8 cellular contexts compared by ENCODE assay signal in the genomic region with DNA sequence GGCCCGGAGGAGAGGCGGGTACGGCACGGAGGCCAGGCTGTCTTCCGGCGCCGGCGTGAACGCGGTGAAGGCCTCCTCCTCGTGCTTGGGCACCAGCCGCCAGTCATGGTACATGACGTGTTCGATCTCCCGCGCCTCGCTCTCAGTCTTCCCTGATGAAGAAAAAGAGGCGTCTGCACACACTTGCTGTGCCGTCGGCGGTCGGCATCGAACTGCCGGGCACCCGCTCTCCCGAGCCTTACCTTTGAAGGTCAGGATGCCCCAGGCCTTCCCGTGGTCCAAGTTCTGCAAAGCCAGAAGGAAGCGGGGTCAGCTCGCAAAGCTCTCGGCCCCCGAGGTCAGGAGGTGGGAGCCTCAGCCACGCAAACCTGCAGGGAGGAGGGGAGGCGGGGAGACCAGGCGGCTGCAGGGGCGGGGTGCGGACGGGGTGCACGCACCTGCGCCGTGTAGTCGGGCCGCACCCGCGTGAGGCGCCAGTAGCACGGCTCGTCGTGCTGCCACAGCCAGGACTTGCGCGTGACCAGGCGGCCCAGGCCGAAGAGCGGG. TPM values are rescaled to one million over a fixed set of nuclear protein-coding genes. Genes with fewer than 3 reads are reported as not detected.
DNase-seq lines count a peak whose midpoint lies in the region; ATAC-seq and TF ChIP-seq lines count a peak whose summit lies in the region.

A gene with protein sequence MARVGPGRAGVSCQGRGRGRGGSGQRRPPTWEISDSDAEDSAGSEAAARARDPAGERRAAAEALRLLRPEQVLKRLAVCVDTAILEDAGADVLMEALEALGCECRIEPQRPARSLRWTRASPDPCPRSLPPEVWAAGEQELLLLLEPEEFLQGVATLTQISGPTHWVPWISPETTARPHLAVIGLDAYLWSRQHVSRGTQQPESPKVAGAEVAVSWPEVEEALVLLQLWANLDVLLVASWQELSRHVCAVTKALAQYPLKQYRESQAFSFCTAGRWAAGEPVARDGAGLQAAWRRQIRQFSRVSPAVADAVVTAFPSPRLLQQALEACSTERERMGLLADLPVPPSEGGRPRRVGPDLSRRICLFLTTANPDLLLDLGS (plus strand): TSS at position 449 of the 546 bp plus-strand sequence. CDS start 418 bp downstream, outside the sequence.

- peak within 1 kb of the TSS; percentile 76 for H3K4ac ChIP-seq in trophoblast cell (ENCODE audit: low read depth, low read length)

- no peaks in the 10 kb centered on the region for H3K27me3 Mint-ChIP-seq in activated T-cell treated with anti-CD3 and anti-CD28 coated beads, Interleukin-2, amount 50 U/mL, for 72 hours (ENCODE audit: low read depth)

- H3K36me3 ChIP-seq in trophoblast cell (ENCODE audit: control insufficient read depth in 1 of 2, insufficient read depth in 2 of 2, low read length in 2 of 2) = peaks cover 46 to 52% of the 10 kb centered on the region in 2 experiments

- peak; percentile 18 for ATAC-seq in GM19467 (IDR thresholded peaks at IDR 0.05; ENCODE audit: unreplicated experiment)
- ATAC-seq in activated T-cell treated with anti-CD3 and anti-CD28 coated beads, Interleukin-2, amount 50 U/mL, for 72 hours (replicated peaks in 1 of 2) = peak; percentile 23 to 48
- no peak for ATAC-seq in foreskin keratinocyte
- ATAC-seq in GM19023 (IDR thresholded peaks at IDR 0.05; ENCODE audit: unreplicated experiment) = no peak

- peak within 1 kb of the TSS; percentile 89 for H3K9ac ChIP-seq in trophoblast cell (ENCODE audit: low read length)

- peak within 1 kb of the TSS; percentile 51 for H2BK12ac ChIP-seq in trophoblast cell (ENCODE audit: low read length)

- peak; percentile 27 for DNase-seq in NCI-H2171 (lab: John Stamatoyannopoulos, UW)
- peak; percentile 61 to 78 for DNase-seq in activated T-cell treated with anti-CD3 and anti-CD28 coated beads, Interleukin-2, amount 50 U/mL, for 72 hours
- DNase-seq in foreskin keratinocyte = no peak
- DNase-seq in trophoblast cell = peak in 1 of 2 donors; percentile 35
- no peak for DNase-seq in NCI-H526 (lab: John Stamatoyannopoulos, UW)

- peak within 1 kb of the TSS; percentile 95 for H3K27ac Mint-ChIP-seq in activated T-cell treated with anti-CD3 and anti-CD28 coated beads, Interleukin-2, amount 50 U/mL, for 72 hours

- peak within 1 kb of the TSS; percentile 92 for H3K14ac ChIP-seq in trophoblast cell (ENCODE audit: low read length)

- H3K9me3 Mint-ChIP-seq in activated T-cell treated with anti-CD3 and anti-CD28 coated beads, Interleukin-2, amount 50 U/mL, for 72 hours = no peaks in the 10 kb centered on the region

- peaks cover 15% of the 10 kb centered on the region for H3K79me2 ChIP-seq in trophoblast cell (ENCODE audit: control insufficient read depth, insufficient read depth, low read length, poor library complexity)

- no CpG with 5 or more reads among the region's 53 CpGs for WGBS in trophoblast cell (ENCODE audit: extremely low coverage, insufficient coverage, insufficient read length)

- H3K4me1 ChIP-seq in foreskin keratinocyte (no peaks in the 10 kb centered on the region), trophoblast cell (ENCODE audit: control insufficient read depth in 1 of 2, insufficient read depth in 2 of 2, low read length in 2 of 2) (peaks cover 10 to 18% of the 10 kb centered on the region in 2 experiments)

- peaks cover 14% of the 10 kb centered on the region for H3K4me1 Mint-ChIP-seq in activated T-cell treated with anti-CD3 and anti-CD28 coated beads, Interleukin-2, amount 50 U/mL, for 72 hours (ENCODE audit: low read depth)

- H4K91ac ChIP-seq in trophoblast cell (ENCODE audit: low read depth, low read length) = peak within 1 kb of the TSS; percentile 95

- H4K8ac ChIP-seq in trophoblast cell (ENCODE audit: low read depth, low read length) = peak within 1 kb of the TSS; percentile 97

- peaks cover 2% of the 10 kb centered on the region for H3K9me3 ChIP-seq in trophoblast cell (ENCODE audit: insufficient read depth, low read depth, low read length)

- peak within 1 kb of the TSS; percentile 90 for H2BK5ac ChIP-seq in trophoblast cell (ENCODE audit: low read depth, low read length, poor library complexity)

- peak within 1 kb of the TSS; percentile 95 to 100 for H3K4me3 Mint-ChIP-seq in activated T-cell treated with anti-CD3 and anti-CD28 coated beads, Interleukin-2, amount 50 U/mL, for 72 hours

- H2BK120ac ChIP-seq in trophoblast cell (ENCODE audit: insufficient read depth, low read length, poor library complexity) = peak within 1 kb of the TSS; percentile 91

- TF ChIP-seq CTCF in 22Rv1 (IDR thresholded peaks at IDR 0.05) = no peak
- TF ChIP-seq CTCF in foreskin keratinocyte (conservative IDR thresholded peaks at IDR 0.05) = no peak

- H2AK5ac ChIP-seq in trophoblast cell (ENCODE audit: low read length) = peak within 1 kb of the TSS; percentile 92

- peak within 1 kb of the TSS; percentile 95 for H3K4me3 ChIP-seq in trophoblast cell (ENCODE audit: low read depth, low read length)

- H3K27ac ChIP-seq in 22Rv1 = peak within 1 kb of the TSS; percentile 97
- peak within 1 kb of the TSS; percentile 61 for H3K27ac ChIP-seq in foreskin keratinocyte
- peak within 1 kb of the TSS; percentile 90 for H3K27ac ChIP-seq in trophoblast cell (ENCODE audit: low read depth, low read length)

- H3K27me3 ChIP-seq in foreskin keratinocyte (no peaks in the 10 kb centered on the region), trophoblast cell (ENCODE audit: insufficient read depth, low read length) (no peaks in the 10 kb centered on the region)

- peaks cover 4 to 9% of the 10 kb centered on the region in 2 donors for H3K36me3 Mint-ChIP-seq in activated T-cell treated with anti-CD3 and anti-CD28 coated beads, Interleukin-2, amount 50 U/mL, for 72 hours (ENCODE audit: insufficient read depth in 2 of 2)

- H3K79me1 ChIP-seq in trophoblast cell (ENCODE audit: low read length) = peaks cover 22% of the 10 kb centered on the region

- peak within 1 kb of the TSS; percentile 89 for H2AFZ ChIP-seq in trophoblast cell (ENCODE audit: insufficient read depth, low read length, poor library complexity)

- peak within 1 kb of the TSS; percentile 92 for H3K18ac ChIP-seq in trophoblast cell (ENCODE audit: low read length)

- peak within 1 kb of the TSS; percentile 91 for H4K12ac ChIP-seq in trophoblast cell (ENCODE audit: low read depth, low read length)

- H3K4me2 ChIP-seq in trophoblast cell (ENCODE audit: low read length) = peak within 1 kb of the TSS; percentile 94

- no peak within 1 kb of the TSS for H3K23ac ChIP-seq in trophoblast cell (ENCODE audit: low read length)

RNA-seq across cellular contexts. Expression of the gene that starts here (rescaled TPM):
- total RNA-seq in activated T-cell treated with anti-CD3 and anti-CD28 coated beads, Interleukin-2, amount 50 U/mL, for 72 hours = 10 to 100 TPM; 14.4 to 18.6 TPM
- total RNA-seq in foreskin keratinocyte = 5.9 and 8.5 TPM in 2 replicates
- 3.0 and 4.3 TPM in 2 replicates for polyA plus RNA-seq in foreskin keratinocyte
- polyA plus RNA-seq in trophoblast cell (2013) = 3.6 and 4.3 TPM in 2 replicates

Comparison
In these comparisons a context has a peak if more than half of its experiments do, and no peak if none do; other contexts are left out.
1. ATAC-seq: peak in GM19467 (single experiment) and activated T-cell treated with anti-CD3 and anti-CD28 coated beads, Interleukin-2, amount 50 U/mL, for 72 hours (2 of 2); none in foreskin keratinocyte (single experiment) and GM19023 (single experiment).
2. DNase-seq: peak in NCI-H2171 (single experiment) and activated T-cell treated with anti-CD3 and anti-CD28 coated beads, Interleukin-2, amount 50 U/mL, for 72 hours (2 of 2); none in foreskin keratinocyte (0 of 2) and NCI-H526 (0 of 2).
3. Peak in every context shown above with its lines, with median percentiles within 50 percentile points of each other: H3K27ac ChIP-seq.